Comparison of ENCODE assay signal across 19 cellular contexts in genomic region chr9:134466869-134467616, GRCh38.
"Had no signal": no experiment of that assay in that cellular context is flagged by ENCODE, and none has a peak within 500 bp of the region (broad histone marks: within the 10 kb centered on the region; RNA-seq: fewer than 3 reads in every experiment).

No MANE protein-coding gene starts in this region.

- H3K27ac ChIP-seq: dorsolateral prefrontal cortex, ovary, spleen, suprapubic skin had no signal

- H3K4me1 ChIP-seq: spleen had no signal

- H3K4me3 ChIP-seq: dorsolateral prefrontal cortex, lung, ovary, sigmoid colon, spleen, suprapubic skin had no signal

- H3K36me3 ChIP-seq: ovary, sigmoid colon, spleen, suprapubic skin had no signal

- DNase-seq: activated CD4-positive, alpha-beta T cell treated with anti-CD3 and anti-CD28 coated beads, Interleukin-2, amount 50 U/mL, for 48 hours; activated CD8-positive, alpha-beta memory T cell treated with anti-CD3 and anti-CD28 coated beads, Interleukin-2, amount 10 ng/mL, durations not matched to agents 7 days and 5 days; activated effector memory CD4-positive, alpha-beta T cell treated with anti-CD3 and anti-CD28 coated beads, Interleukin-2, amount 50 U/mL, for 16 hours; activated T-cell treated with anti-CD3 and anti-CD28 coated beads, Interleukin-2, amount 50 U/mL, for 1 hour; dorsolateral prefrontal cortex; hippocampal formation; immature natural killer cell; ovary; sigmoid colon; spleen; T-helper 9 cell; trophoblast cell had no signal

- H3K27me3 Mint-ChIP-seq: activated CD8-positive, alpha-beta memory T cell treated with anti-CD3 and anti-CD28 coated beads, Interleukin-2, amount 10 ng/mL, durations not matched to agents 7 days and 5 days; activated naive CD4-positive, alpha-beta T cell treated with anti-CD3 and anti-CD28 coated beads, Interleukin-2, amount 50 U/mL, for 24 hours; stimulated activated naive CD8-positive, alpha-beta T cell treated with anti-CD3 and anti-CD28 coated beads, Interleukin-15, Interleukin-2, amounts not matched to agents 100 ng/mL and 50 ng/mL, for 24 hours had no signal

- H3K27ac Mint-ChIP-seq: activated CD8-positive, alpha-beta memory T cell treated with anti-CD3 and anti-CD28 coated beads, Interleukin-2, amount 10 ng/mL, durations not matched to agents 7 days and 5 days; activated naive CD4-positive, alpha-beta T cell treated with anti-CD3 and anti-CD28 coated beads, Interleukin-2, amount 50 U/mL, for 24 hours; immature natural killer cell; mesothelial cell of epicardium; stimulated activated naive CD8-positive, alpha-beta T cell treated with anti-CD3 and anti-CD28 coated beads, Interleukin-15, Interleukin-2, amounts not matched to agents 100 ng/mL and 50 ng/mL, for 24 hours had no signal

- H3K36me3 Mint-ChIP-seq: activated CD8-positive, alpha-beta memory T cell treated with anti-CD3 and anti-CD28 coated beads, Interleukin-2, amount 10 ng/mL, durations not matched to agents 7 days and 5 days; activated naive CD4-positive, alpha-beta T cell treated with anti-CD3 and anti-CD28 coated beads, Interleukin-2, amount 50 U/mL, for 24 hours; immature natural killer cell; mesothelial cell of epicardium had no signal

- H3K4me3 Mint-ChIP-seq: activated CD8-positive, alpha-beta memory T cell treated with anti-CD3 and anti-CD28 coated beads, Interleukin-2, amount 10 ng/mL, durations not matched to agents 7 days and 5 days; activated naive CD4-positive, alpha-beta T cell treated with anti-CD3 and anti-CD28 coated beads, Interleukin-2, amount 50 U/mL, for 24 hours; immature natural killer cell; mesothelial cell of epicardium; neural crest cell; stimulated activated naive CD8-positive, alpha-beta T cell treated with anti-CD3 and anti-CD28 coated beads, Interleukin-15, Interleukin-2, amounts not matched to agents 100 ng/mL and 50 ng/mL, for 24 hours had no signal

- H3K4me1 Mint-ChIP-seq: activated CD8-positive, alpha-beta memory T cell treated with anti-CD3 and anti-CD28 coated beads, Interleukin-2, amount 10 ng/mL, durations not matched to agents 7 days and 5 days; activated naive CD4-positive, alpha-beta T cell treated with anti-CD3 and anti-CD28 coated beads, Interleukin-2, amount 50 U/mL, for 24 hours had no signal

- H3K27me3 ChIP-seq: ovary, sigmoid colon had no signal

- H3K9me3 Mint-ChIP-seq: activated naive CD4-positive, alpha-beta T cell treated with anti-CD3 and anti-CD28 coated beads, Interleukin-2, amount 50 U/mL, for 24 hours; immature natural killer cell; mesothelial cell of epicardium; neural crest cell; stimulated activated naive CD8-positive, alpha-beta T cell treated with anti-CD3 and anti-CD28 coated beads, Interleukin-15, Interleukin-2, amounts not matched to agents 100 ng/mL and 50 ng/mL, for 24 hours had no signal

- ATAC-seq: activated CD8-positive, alpha-beta memory T cell treated with anti-CD3 and anti-CD28 coated beads, Interleukin-2, amount 10 ng/mL, durations not matched to agents 7 days and 5 days; esophagus mucosa had no signal

- H3K9me3 ChIP-seq: ovary, sigmoid colon, suprapubic skin had no signal
